Comparison of ENCODE assay signal across 24 cellular contexts in genomic region chr10:131846224-131847101, GRCh38. TPM values are rescaled to one million over a fixed set of nuclear protein-coding genes. Genes with fewer than 3 reads are reported as not detected.
DNase-seq lines count a peak whose midpoint lies in the region; TF ChIP-seq lines count a peak whose summit lies in the region.
"Had no signal": no experiment of that assay in that cellular context is flagged by ENCODE, and none has a peak within 500 bp of the region (broad histone marks: within the 10 kb centered on the region; RNA-seq: fewer than 3 reads in every experiment).

No MANE protein-coding gene starts in this region.

- H3K27ac Mint-ChIP-seq in H9 (peak overlapping the region in 1 of 3 experiments; percentile 63; a peak in 3 of 7 replicates), osteocyte (ENCODE audit: unreplicated experiment) (no peak overlapping the region)
- H3K27ac Mint-ChIP-seq in T-helper 1 cell treated with Interleukin-12 subunit alpha and Interleukin-12 subunit beta and Interleukin-4 antibody, amounts not matched to agents 30 μg/mL and 1 μg/mL, for 36 hours: peak overlapping the region; percentile 45
- no peak overlapping the region for H3K27ac Mint-ChIP-seq in T-helper 2 cell treated with Interferon-gamma antibody and Interleukin-4, amounts not matched to agents 5 μg/mL and 100 μg/mL, for 36 hours
- H3K27ac Mint-ChIP-seq: activated B cell treated with CpG ODN at 0.5 μM for 24 hours; activated CD4-positive, alpha-beta memory T cell treated with anti-CD3 and anti-CD28 coated beads, Interleukin-2, amount 10 ng/mL, durations not matched to agents 7 days and 5 days; activated naive CD8-positive, alpha-beta T cell treated with anti-CD3 and anti-CD28 coated beads for 36 hours; activated T-cell treated with anti-CD3 and anti-CD28 coated beads, Interleukin-2, amount 50 U/mL, for 72 hours; IgD-negative memory B cell; nephron had no signal

- no peak overlapping the region for H3K23ac ChIP-seq in H9 (ENCODE audit: insufficient read length, low read depth, low read length)

- H3K56ac ChIP-seq in H9 (ENCODE audit: insufficient read length, low read depth, low read length): no peak overlapping the region

- no peaks in the 10 kb centered on the region for H4K20me1 ChIP-seq in BLaER1
- no peaks in the 10 kb centered on the region for H4K20me1 ChIP-seq in H9 (ENCODE audit: control insufficient read depth, insufficient read depth, insufficient read length)
- H4K20me1 ChIP-seq in hepatocyte (ENCODE audit: insufficient read depth, poor library complexity, severe bottlenecking): no peaks in the 10 kb centered on the region

- H2BK20ac ChIP-seq in H9 (ENCODE audit: low read depth, low read length, poor library complexity, severe bottlenecking): no peak overlapping the region

- no peak overlapping the region for H2BK120ac ChIP-seq in H9 (ENCODE audit: low read depth, low read length, poor library complexity, severe bottlenecking)

- no peak overlapping the region for H3K4ac ChIP-seq in H9 (ENCODE audit: low read depth, low read length)

- no peak overlapping the region for H3T11ph ChIP-seq in H9 (ENCODE audit: low read length)

- H2BK5ac ChIP-seq in H9 (ENCODE audit: insufficient read length, low read length): no peak overlapping the region

- H4K91ac ChIP-seq in H9 (ENCODE audit: insufficient read length, low read depth, low read length): no peak overlapping the region

- no peak overlapping the region for H2AK5ac ChIP-seq in H9 (ENCODE audit: insufficient read length, low read length)

- no peak overlapping the region for H3K14ac ChIP-seq in H9 (ENCODE audit: insufficient read depth, low read length)

- H3K4me3 ChIP-seq in BLaER1: no peak overlapping the region
- H3K4me3 ChIP-seq in hepatocyte: no peak overlapping the region
- H3K4me3 ChIP-seq: MG63, SK-N-MC had no signal

- H3K27me3 Mint-ChIP-seq in H9 (ENCODE audit: low read depth) (no peaks in the 10 kb centered on the region; the same call in 1 of the 2 replicates), osteocyte (ENCODE audit: unreplicated experiment) (no peaks in the 10 kb centered on the region)
- H3K27me3 Mint-ChIP-seq in T-helper 1 cell treated with Interleukin-12 subunit alpha and Interleukin-12 subunit beta and Interleukin-4 antibody, amounts not matched to agents 30 μg/mL and 1 μg/mL, for 36 hours (ENCODE audit: low read depth): no peaks in the 10 kb centered on the region
- H3K27me3 Mint-ChIP-seq in T-helper 2 cell treated with Interferon-gamma antibody and Interleukin-4, amounts not matched to agents 5 μg/mL and 100 μg/mL, for 36 hours (ENCODE audit: low read depth): no peaks in the 10 kb centered on the region
- H3K27me3 Mint-ChIP-seq: activated B cell treated with CpG ODN at 0.5 μM for 24 hours; activated CD4-positive, alpha-beta memory T cell treated with anti-CD3 and anti-CD28 coated beads, Interleukin-2, amount 10 ng/mL, durations not matched to agents 7 days and 5 days; activated naive CD8-positive, alpha-beta T cell treated with anti-CD3 and anti-CD28 coated beads for 36 hours; IgD-negative memory B cell had no signal

- H3K9me3 Mint-ChIP-seq in H9 (peaks cover 6 to 7% of the 10 kb centered on the region in 2 experiments; a peak in 3 of 5 replicates), osteocyte (ENCODE audit: unreplicated experiment) (no peaks in the 10 kb centered on the region)
- H3K9me3 Mint-ChIP-seq in T-helper 1 cell treated with Interleukin-12 subunit alpha and Interleukin-12 subunit beta and Interleukin-4 antibody, amounts not matched to agents 30 μg/mL and 1 μg/mL, for 36 hours: peaks cover 9% of the 10 kb centered on the region
- peaks cover 7% of the 10 kb centered on the region for H3K9me3 Mint-ChIP-seq in T-helper 2 cell treated with Interferon-gamma antibody and Interleukin-4, amounts not matched to agents 5 μg/mL and 100 μg/mL, for 36 hours
- H3K9me3 Mint-ChIP-seq: activated B cell treated with CpG ODN at 0.5 μM for 24 hours; activated CD4-positive, alpha-beta memory T cell treated with anti-CD3 and anti-CD28 coated beads, Interleukin-2, amount 10 ng/mL, durations not matched to agents 7 days and 5 days; nephron had no signal

- H3K79me2 ChIP-seq in H9 (ENCODE audit: insufficient read depth, low read length) (no peaks in the 10 kb centered on the region), hepatocyte (no peaks in the 10 kb centered on the region)

- H3K4me2 ChIP-seq in BLaER1: peak overlapping the region; percentile 34
- H3K4me2 ChIP-seq in H9 (ENCODE audit: insufficient read depth, insufficient read length, low read length): no peak overlapping the region
- H3K4me2 ChIP-seq in hepatocyte: no peak overlapping the region

- H3K27me3 ChIP-seq in BLaER1 (no peaks in the 10 kb centered on the region), H9 (ENCODE audit: insufficient read depth, low read length) (no peaks in the 10 kb centered on the region), hepatocyte (no peaks in the 10 kb centered on the region)
- H3K27me3 ChIP-seq: MG63 had no signal

- H3K4me3 Mint-ChIP-seq in H9 (no peak overlapping the region), osteocyte (ENCODE audit: unreplicated experiment) (no peak overlapping the region)
- H3K4me3 Mint-ChIP-seq in T-helper 1 cell treated with Interleukin-12 subunit alpha and Interleukin-12 subunit beta and Interleukin-4 antibody, amounts not matched to agents 30 μg/mL and 1 μg/mL, for 36 hours: no peak overlapping the region
- no peak overlapping the region for H3K4me3 Mint-ChIP-seq in T-helper 2 cell treated with Interferon-gamma antibody and Interleukin-4, amounts not matched to agents 5 μg/mL and 100 μg/mL, for 36 hours
- H3K4me3 Mint-ChIP-seq: activated B cell treated with CpG ODN at 0.5 μM for 24 hours; activated CD4-positive, alpha-beta memory T cell treated with anti-CD3 and anti-CD28 coated beads, Interleukin-2, amount 10 ng/mL, durations not matched to agents 7 days and 5 days; activated naive CD8-positive, alpha-beta T cell treated with anti-CD3 and anti-CD28 coated beads for 36 hours; activated T-cell treated with anti-CD3 and anti-CD28 coated beads, Interleukin-2, amount 50 U/mL, for 72 hours; CD8-positive, alpha-beta memory T cell; IgD-negative memory B cell; nephron had no signal

- no CpG with 5 or more reads among the region's 27 CpGs for whole genome bisulfite sequencing in H9 (ENCODE audit: extremely low coverage, insufficient read length, low lambda C conversion rate)
- 86% methylated on average over 27 of the region's 27 CpGs for WGBS in hepatocyte (ENCODE audit: low lambda C conversion rate, missing lambda C conversion rate)

- H2BK12ac ChIP-seq in H9 (ENCODE audit: insufficient read length, low read depth, low read length): no peak overlapping the region

- H3K27ac ChIP-seq in BLaER1 (0 out of 2 replicates have a peak overlapping the region, but pooled peaks have one; percentile 22), H9 (ENCODE audit: insufficient read length, low read depth, low read length) (no peak overlapping the region), hepatocyte (no peak overlapping the region)
- H3K27ac ChIP-seq: SK-N-MC had no signal

- H3K23me2 ChIP-seq in H9 (ENCODE audit: insufficient read length, low read depth, low read length, poor library complexity, severe bottlenecking): no peaks in the 10 kb centered on the region

- no peak overlapping the region for H4K5ac ChIP-seq in H9 (ENCODE audit: insufficient read length, low read depth, low read length)

- H3K9ac ChIP-seq in BLaER1 (no peak overlapping the region), H9 (ENCODE audit: extremely low read depth, insufficient read length, low read length) (no peak overlapping the region)

- no peak overlapping the region for H2BK15ac ChIP-seq in H9 (ENCODE audit: low read depth, low read length)

- H3K9me3 ChIP-seq in BLaER1: no peaks in the 10 kb centered on the region
- no peaks in the 10 kb centered on the region for H3K9me3 ChIP-seq in H9 (ENCODE audit: control insufficient read depth, low read depth, low read length)
- no peaks in the 10 kb centered on the region for H3K9me3 ChIP-seq in hepatocyte (ENCODE audit: low read depth)
- H3K9me3 ChIP-seq: MG63 had no signal

- TF ChIP-seq CTCF in H9 (conservative IDR thresholded peaks at IDR 0.05) (no peak), osteocyte (IDR thresholded peaks at IDR 0.05) (no peak), hepatocyte (IDR thresholded peaks at IDR 0.05; ENCODE audit: poor library complexity) (no peak)

- H3K4me1 ChIP-seq in BLaER1 (peaks cover 28% of the 10 kb centered on the region), H9 (ENCODE audit: insufficient read depth, low read length) (no peaks in the 10 kb centered on the region), hepatocyte (ENCODE audit: insufficient read depth) (no peaks in the 10 kb centered on the region)

- H3K36me3 ChIP-seq in BLaER1 (no peaks in the 10 kb centered on the region), hepatocyte (replicated peaks; ENCODE audit: insufficient read depth, low read depth) (no peaks in the 10 kb centered on the region)
- H3K36me3 ChIP-seq: MG63 had no signal

- peak; percentile 24 for DNase-seq in H9
- DNase-seq in osteocyte (ENCODE audit: extremely low spot score, unreplicated experiment): peak; percentile 80
- DNase-seq in hepatocyte (ENCODE audit: low spot score): no peak
- no peak for DNase-seq in SIG-M5 treated with dmso at 0.1 percent for 504 hours (lab: John Stamatoyannopoulos, UW; ENCODE audit: unreplicated experiment)
- no peak for DNase-seq in activated naive CD4-positive, alpha-beta T cell treated with Interleukin-2 at 50 U/mL for 16 hours
- no peak for DNase-seq in T-helper 2 cell treated with Interferon-gamma antibody and Interleukin-4, amounts not matched to agents 5 μg/mL and 100 μg/mL, for 36 hours (ENCODE audit: low spot score)
- DNase-seq: activated B cell treated with CpG ODN at 0.5 μM for 24 hours; activated CD4-positive, alpha-beta memory T cell treated with anti-CD3 and anti-CD28 coated beads, Interleukin-2, amount 10 ng/mL, durations not matched to agents 7 days and 5 days; activated naive CD8-positive, alpha-beta T cell treated with anti-CD3 and anti-CD28 coated beads for 36 hours; activated T-cell treated with anti-CD3 and anti-CD28 coated beads, Interleukin-2, amount 50 U/mL, for 72 hours; CD8-positive, alpha-beta memory T cell; hypothalamus; mesenchymal stem cell; MG63; NCI-H1930; NCI-H526 treated with DMSO at 0.1 percent for 48 hours; stimulated activated CD4-positive, alpha-beta T cell treated with anti-CD3 and anti-CD28 coated beads, Interleukin-12 subunit alpha, Interleukin-12 subunit beta, amount 100 ng/mL, for 4 hours; substantia nigra; T-helper 9 cell had no signal

- H3K4me1 Mint-ChIP-seq in H9: no peaks in the 10 kb centered on the region
- no peaks in the 10 kb centered on the region for H3K4me1 Mint-ChIP-seq in T-helper 1 cell treated with Interleukin-12 subunit alpha and Interleukin-12 subunit beta and Interleukin-4 antibody, amounts not matched to agents 30 μg/mL and 1 μg/mL, for 36 hours (ENCODE audit: low read depth)
- no peaks in the 10 kb centered on the region for H3K4me1 Mint-ChIP-seq in osteocyte (ENCODE audit: unreplicated experiment)
- H3K4me1 Mint-ChIP-seq in T-helper 2 cell treated with Interferon-gamma antibody and Interleukin-4, amounts not matched to agents 5 μg/mL and 100 μg/mL, for 36 hours (ENCODE audit: low read depth): no peaks in the 10 kb centered on the region
- H3K4me1 Mint-ChIP-seq: activated B cell treated with CpG ODN at 0.5 μM for 24 hours; activated CD4-positive, alpha-beta memory T cell treated with anti-CD3 and anti-CD28 coated beads, Interleukin-2, amount 10 ng/mL, durations not matched to agents 7 days and 5 days; activated naive CD8-positive, alpha-beta T cell treated with anti-CD3 and anti-CD28 coated beads for 36 hours; CD8-positive, alpha-beta memory T cell; IgD-negative memory B cell; nephron had no signal

- H3K79me1 ChIP-seq in H9 (ENCODE audit: insufficient read depth, low read depth, low read length, poor library complexity, severe bottlenecking): no peaks in the 10 kb centered on the region

- H3K9me2 ChIP-seq in hepatocyte (replicated peaks; ENCODE audit: insufficient read depth): no peaks in the 10 kb centered on the region

- H3K36me3 Mint-ChIP-seq in H9 (ENCODE audit: insufficient read depth in 1 of 3, low read depth in 3 of 3): no peaks in the 10 kb centered on the region; a peak in 1 of 7 replicates
- no peaks in the 10 kb centered on the region for H3K36me3 Mint-ChIP-seq in T-helper 1 cell treated with Interleukin-12 subunit alpha and Interleukin-12 subunit beta and Interleukin-4 antibody, amounts not matched to agents 30 μg/mL and 1 μg/mL, for 36 hours (ENCODE audit: low read depth)
- H3K36me3 Mint-ChIP-seq in osteocyte (ENCODE audit: unreplicated experiment): no peaks in the 10 kb centered on the region
- H3K36me3 Mint-ChIP-seq in T-helper 2 cell treated with Interferon-gamma antibody and Interleukin-4, amounts not matched to agents 5 μg/mL and 100 μg/mL, for 36 hours (ENCODE audit: low read depth): no peaks in the 10 kb centered on the region
- H3K36me3 Mint-ChIP-seq: activated naive CD8-positive, alpha-beta T cell treated with anti-CD3 and anti-CD28 coated beads for 36 hours; CD8-positive, alpha-beta memory T cell; IgD-negative memory B cell had no signal

- H4K8ac ChIP-seq in H9 (replicated peaks; ENCODE audit: insufficient read length, low read depth, low read length): no peak overlapping the region

- H2AFZ ChIP-seq in H9 (ENCODE audit: low read length) (no peak overlapping the region), hepatocyte (no peak overlapping the region)

- no peak overlapping the region for H3K18ac ChIP-seq in H9 (ENCODE audit: insufficient read length, low read depth, low read length)

RNA-seq across cellular contexts. Expression of gene PPP2R2D, which starts 54.3 kb away (rescaled TPM):
- total RNA-seq in H9 (2021): 33.8 and 35.1 TPM in 2 replicates
- 28.9 and 29.3 TPM in 2 replicates for total RNA-seq in osteocyte
- 32.1 and 38.0 TPM in 2 replicates for total RNA-seq in hepatocyte
- 25.9 and 27.8 TPM in 2 replicates for polyA plus RNA-seq in hepatocyte

Comparison
In these comparisons a context has a peak if more than half of its experiments do, and no peak if none do; other contexts are left out.
1. DNase-seq: peak in H9 (single experiment) and osteocyte (single experiment); none in hepatocyte (single experiment), SIG-M5 treated with dmso at 0.1 percent for 504 hours (single experiment), activated naive CD4-positive, alpha-beta T cell treated with Interleukin-2 at 50 U/mL for 16 hours (single experiment) and T-helper 2 cell treated with Interferon-gamma antibody and Interleukin-4, amounts not matched to agents 5 μg/mL and 100 μg/mL, for 36 hours (single experiment).